In genomic region chr16:56641166-56641565, GRCh38 we compare ENCODE assay signal across 15 cellular contexts. TPM values are rescaled to one million over a fixed set of nuclear protein-coding genes. Genes with fewer than 3 reads are reported as not detected.
DNase-seq lines count a peak whose midpoint lies in the region; ATAC-seq, FAIRE-seq and TF ChIP-seq lines count a peak whose summit lies in the region.
"Had no signal": no experiment of that assay in that cellular context is flagged by ENCODE, and none has a peak within 500 bp of the region (broad histone marks: within the 10 kb centered on the region; RNA-seq: fewer than 3 reads in every experiment).

No MANE protein-coding gene starts in this region.

- no peak overlapping the region for H2BK120ac ChIP-seq in H1 (replicated peaks; ENCODE audit: low read depth, low read length)

- H3K79me2 ChIP-seq in H1 (ENCODE audit: control insufficient read depth in 1 of 2, insufficient read depth in 2 of 2, low read length in 2 of 2) = no peaks in the 10 kb centered on the region

- TF ChIP-seq RAD21 in H1 (IDR thresholded peaks at IDR 0.05 in 1 of 2, conservative IDR thresholded peaks at IDR 0.05 in 1 of 2; ENCODE audit: low read depth in 2 of 2, low read length in 2 of 2) = no peak

- TF ChIP-seq CTCF in heart right ventricle (IDR thresholded peaks at IDR 0.05) (no peak), H1 (IDR thresholded peaks at IDR 0.05; ENCODE audit: control extremely low read depth in 1 of 3, insufficient read depth in 1 of 3, low read depth in 1 of 3, low read length in 3 of 3) (no peak), vagina (IDR thresholded peaks at IDR 0.05) (no peak)

- H3K9ac ChIP-seq in H1 (replicated peaks in 1 of 4; ENCODE audit: extremely low read depth in 1 of 4, low read depth in 3 of 4, low read length in 3 of 4) = no peak overlapping the region
- H3K9ac ChIP-seq: BLaER1, GM23248 had no signal

- no peak overlapping the region for H3K56ac ChIP-seq in H1 (replicated peaks; ENCODE audit: insufficient read length, low read depth, low read length)

- H3K36me3 ChIP-seq in heart right ventricle (no peaks in the 10 kb centered on the region), H1 (ENCODE audit: control insufficient read depth in 2 of 4, insufficient read depth in 4 of 4, low read length in 3 of 4) (no peaks in the 10 kb centered on the region), vagina (no peaks in the 10 kb centered on the region)
- H3K36me3 ChIP-seq: BLaER1 had no signal

- H4K5ac ChIP-seq in H1 (ENCODE audit: insufficient read length, low read depth, low read length) = no peak overlapping the region

- H3K14ac ChIP-seq in H1 (ENCODE audit: insufficient read length) = no peak overlapping the region

- H3K4me1 ChIP-seq in heart right ventricle (peaks cover 0 to 36% (median 25%) of the 10 kb centered on the region in 9 donors), H1 (replicated peaks in 1 of 4; ENCODE audit: control insufficient read depth in 3 of 4, insufficient read depth in 4 of 4, low read length in 3 of 4) (peaks cover 3 to 17% (median 6%) of the 10 kb centered on the region in 4 experiments), vagina (peaks cover 22% of the 10 kb centered on the region)
- H3K4me1 ChIP-seq: BLaER1, Caco-2 had no signal

- no peak overlapping the region for H4K8ac ChIP-seq in H1 (ENCODE audit: extremely low read depth, insufficient read depth, low read length)

- H2BK15ac ChIP-seq in H1 (ENCODE audit: low read length) = no peak overlapping the region

- no peak overlapping the region for H4K91ac ChIP-seq in H1 (replicated peaks; ENCODE audit: insufficient read length, low read length)

- H4K20me1 ChIP-seq in H1 (replicated peaks in 1 of 2; ENCODE audit: control insufficient read depth in 1 of 2, insufficient read depth in 2 of 2, low read length in 2 of 2) = peaks cover 5 to 31% of the 10 kb centered on the region in 2 experiments

- no peaks in the 10 kb centered on the region for H3K79me1 ChIP-seq in H1 (ENCODE audit: low read depth, low read length)

- 98% methylated on average over 2 of the region's 2 CpGs for WGBS in heart right ventricle, 2 donors
- WGBS in H1 (ENCODE audit: extremely low coverage in 1 of 2, insufficient coverage in 1 of 2, insufficient read length in 1 of 2, insufficient replicate concordance in 2 of 2, low coverage in 1 of 2, low lambda C conversion rate in 2 of 2, missing lambda C conversion rate in 1 of 2), 2 experiments = 68% methylated on average over 2 of the region's 2 CpGs; no CpG with 5 or more reads in 1 of the 2 experiments

- no peak overlapping the region; the same call in 1 of the 2 replicates for H2BK20ac ChIP-seq in H1 (ENCODE audit: low read length)

- peaks cover 0 to 95% (median 43%) of the 10 kb centered on the region in 7 donors for H3K27me3 ChIP-seq in heart right ventricle
- H3K27me3 ChIP-seq in H1 (replicated peaks in 1 of 4; ENCODE audit: control insufficient read depth in 3 of 4, extremely low read depth in 1 of 4, insufficient read depth in 3 of 4, low read length in 3 of 4) = peaks cover 87 to 100% (median 99%) of the 10 kb centered on the region in 4 experiments
- no peaks in the 10 kb centered on the region for H3K27me3 ChIP-seq in vagina

- H3K9me3 ChIP-seq in heart right ventricle (no peaks in the 10 kb centered on the region), H1 (ENCODE audit: insufficient read depth in 2 of 2, low read depth in 1 of 2, low read length in 1 of 2) (no peaks in the 10 kb centered on the region), vagina (no peaks in the 10 kb centered on the region)
- H3K9me3 ChIP-seq: Caco-2 had no signal

- TF ChIP-seq EP300 in H1 (IDR thresholded peaks at IDR 0.05; ENCODE audit: borderline replicate concordance in 1 of 2, low read depth in 2 of 2, low read length in 2 of 2) = no peak

- H2BK12ac ChIP-seq in H1 (ENCODE audit: low read depth, low read length) = no peak overlapping the region

- H3K4ac ChIP-seq in H1 (replicated peaks; ENCODE audit: insufficient read length, low read depth, low read length) = no peak overlapping the region

- intact Hi-C loops in Right ventricle myocardium inferior (cut with DNase I) (no loop called here), heart right ventricle (cut with DNase I) (loop anchor here in 5 of 10 donors (5.0 kb wide), 2 partner anchors 34 to 41 kb away; partner anchors contain the start of genes MT2A (in 4 of the 5) and MT1X (in 1 of the 5)), vagina (cut with DNase I) (no loop called here)

- FAIRE-seq in H1 (lab: Jason Lieb, UNC) = no peak

- no peak overlapping the region for H3K18ac ChIP-seq in H1 (ENCODE audit: extremely low read depth, low read length)

- H3K23me2 ChIP-seq in H1 (ENCODE audit: low read depth, low read length) = peaks cover 9% of the 10 kb centered on the region

- H3K23ac ChIP-seq in H1 (ENCODE audit: insufficient read length) = no peak overlapping the region

- H2AFZ ChIP-seq in H1 (ENCODE audit: low read length) = no peak overlapping the region
- H2AFZ ChIP-seq: GM23248 had no signal

- DNase-seq in Right ventricle myocardium inferior (ENCODE audit: missing footprints) (peak; percentile 6), heart right ventricle (no peak), H1 (ENCODE audit: low read depth in 1 of 2, low spot score in 2 of 2) (no peak), vagina (ENCODE audit: extremely low spot score in 2 of 2) (no peak)
- no peak for DNase-seq in activated CD4-positive, CD25-positive, alpha-beta regulatory T cell (lab: John Stamatoyannopoulos, UW)
- DNase-seq: 8988T; AML-193; Caco-2; CD8-positive, alpha-beta memory T cell; DMS53; GF-D8; GM23248; H7 had no signal

- no peak overlapping the region for H2BK5ac ChIP-seq in H1 (ENCODE audit: low read depth, low read length)

- H3K4me3 ChIP-seq in heart right ventricle (no peak overlapping the region), H1 (ENCODE audit: extremely low read depth in 1 of 4, insufficient read depth in 2 of 4, low read depth in 3 of 4, low read length in 4 of 4) (no peak overlapping the region), vagina (no peak overlapping the region)
- H3K4me3 ChIP-seq: BLaER1, GM23248 had no signal

- no peak for ATAC-seq in Right ventricle myocardium inferior
- ATAC-seq in heart right ventricle = no peak

- H3K4me2 ChIP-seq in H1 (ENCODE audit: insufficient read depth in 1 of 2, low read depth in 2 of 2, low read length in 2 of 2) = no peak overlapping the region
- H3K4me2 ChIP-seq: BLaER1 had no signal

- POLR2A ChIA-PET in H1 (lab: Charles Lee; ENCODE audit: partially characterized antibody) = interaction anchor here (1.0 to 6.3 kb wide), 5 partner anchors 14 to 43 kb away, joined by 3 to 30 read pairs (median 4); partner anchors contain the start of gene MT1F

- H3K27ac ChIP-seq in heart right ventricle = no peak overlapping the region
- H3K27ac ChIP-seq in H1 (ENCODE audit: low read depth, low read length) = no peak overlapping the region
- H3K27ac ChIP-seq in vagina = no peak overlapping the region
- H3K27ac ChIP-seq: BLaER1, GM23248 had no signal

- CTCF ChIA-PET in H1 (lab: Charles Lee; ENCODE audit: partially characterized antibody) = interaction anchor here (0.6 to 4.1 kb wide), 10 partner anchors 10 to 279 kb away, joined by 3 to 28 read pairs (median 3); partner anchors contain the start of gene MT1B

- no peak for TF ChIP-seq POLR2A in H1 (IDR thresholded peaks at IDR 0.05; ENCODE audit: control extremely low read depth in 1 of 2, low read depth in 2 of 2, low read length in 2 of 2)
- no peak for TF ChIP-seq POLR2A in vagina (IDR thresholded peaks at IDR 0.05)

- no peak overlapping the region for H2AK5ac ChIP-seq in H1 (ENCODE audit: low read depth, low read length)

RNA-seq across cellular contexts. Expression of gene MT1A, which starts 2.7 kb away (rescaled TPM):
- total RNA-seq in Right ventricle myocardium inferior (2.9 TPM), heart right ventricle (10 to 100 TPM in 1 of 10 donors, 1 to 10 TPM in 5, under 1 TPM in 2, not detected in 2; 0.71 to 67.7 (median 2.6) TPM), vagina (110 TPM)
- polyA plus RNA-seq in heart right ventricle (100 to 1,000 TPM in 1 of 2 donors, 10 to 100 TPM in 1; 11.1 to 102 TPM), H1 (2011; rRNA removed) (not detected in 2 replicates)
- not detected in 2 replicates for total RNA-seq in H1 (2021; fragmentation: NEBNext Ultra II Directional; extraction: Animal tissue kit (Norgen Biotek cat#: 25700))
- polyA plus RNA-seq in H1 (2011; cell fraction: cytosol; rRNA removed) = not detected
- polyA plus RNA-seq in H1 (2011; cell fraction: nucleus; rRNA removed) = not detected
- polyA plus RNA-seq in H1 (2012, experiment 1 of 2) = not detected in 4 replicates
- polyA plus RNA-seq in H1 (2012, experiment 2 of 2) = not detected
- 2.4 TPM for polyA plus RNA-seq in H1 (2013, experiment 1 of 2)
- polyA plus RNA-seq in H1 (2013, experiment 2 of 2) = 1.4 TPM
- not detected in 2 replicates for polyA minus RNA-seq in H1 (2011; rRNA and poly(A)+ RNA removed)
- polyA minus RNA-seq in H1 (2011; cell fraction: cytosol; rRNA and poly(A)+ RNA removed) = not detected
- not detected for polyA minus RNA-seq in H1 (2011; cell fraction: nucleus; rRNA and poly(A)+ RNA removed)
- total RNA-seq: GM23248 had no signal
- polyA plus RNA-seq: CD8-positive, alpha-beta memory T cell; IgD-negative memory B cell had no signal

RNA-seq across cellular contexts. Expression of gene MT1M, which starts 8.7 kb away (rescaled TPM):
- total RNA-seq in Right ventricle myocardium inferior = 6.7 TPM
- 10 to 100 TPM in 1 of 10 donors, 1 to 10 TPM in 5, under 1 TPM in 4; 0.75 to 24.3 (median 1.7) TPM for total RNA-seq in heart right ventricle
- 10 to 100 TPM; 11.9 to 25.4 TPM for polyA plus RNA-seq in heart right ventricle
- not detected in 2 replicates for total RNA-seq in H1 (2021; fragmentation: NEBNext Ultra II Directional; extraction: Animal tissue kit (Norgen Biotek cat#: 25700))
- polyA plus RNA-seq in H1 (2011; rRNA removed) = 1.7 and 2.1 TPM in 2 replicates
- polyA plus RNA-seq in H1 (2011; cell fraction: cytosol; rRNA removed) = 1.4 TPM
- polyA plus RNA-seq in H1 (2011; cell fraction: nucleus; rRNA removed) = 2.3 TPM
- 2.2 to 7.4 TPM (median 3.0 TPM) in 4 replicates for polyA plus RNA-seq in H1 (2012, experiment 1 of 2)
- polyA plus RNA-seq in H1 (2012, experiment 2 of 2) = 3.1 TPM
- 7.4 TPM for polyA plus RNA-seq in H1 (2013, experiment 1 of 2)
- polyA plus RNA-seq in H1 (2013, experiment 2 of 2) = 7.4 TPM
- polyA minus RNA-seq in H1 (2011; rRNA and poly(A)+ RNA removed) = 0.73 and 0.93 TPM in 2 replicates
- not detected for polyA minus RNA-seq in H1 (2011; cell fraction: cytosol; rRNA and poly(A)+ RNA removed)
- not detected for polyA minus RNA-seq in H1 (2011; cell fraction: nucleus; rRNA and poly(A)+ RNA removed)
- 63.3 TPM for total RNA-seq in vagina
- total RNA-seq: Caco-2; CD8-positive, alpha-beta memory T cell had no signal
- polyA plus RNA-seq: CD8-positive, alpha-beta memory T cell; IgD-negative memory B cell had no signal

RNA-seq across cellular contexts. Expression of gene MT1B, which starts 10.5 kb away (rescaled TPM):
- total RNA-seq in Right ventricle myocardium inferior (not detected), heart right ventricle (not detected), vagina (not detected)
- polyA plus RNA-seq in heart right ventricle (not detected), H1 (2011; rRNA removed) (not detected in 2 replicates)
- total RNA-seq in H1 (2021; fragmentation: NEBNext Ultra II Directional; extraction: Animal tissue kit (Norgen Biotek cat#: 25700)) = not detected in 2 replicates
- polyA plus RNA-seq in H1 (2011; cell fraction: cytosol; rRNA removed) = not detected
- polyA plus RNA-seq in H1 (2011; cell fraction: nucleus; rRNA removed) = not detected
- polyA plus RNA-seq in H1 (2012, experiment 1 of 2) = not detected in 4 replicates
- polyA plus RNA-seq in H1 (2012, experiment 2 of 2) = not detected
- not detected for polyA plus RNA-seq in H1 (2013, experiment 1 of 2)
- not detected for polyA plus RNA-seq in H1 (2013, experiment 2 of 2)
- not detected in 2 replicates for polyA minus RNA-seq in H1 (2011; rRNA and poly(A)+ RNA removed)
- polyA minus RNA-seq in H1 (2011; cell fraction: cytosol; rRNA and poly(A)+ RNA removed) = not detected
- polyA minus RNA-seq in H1 (2011; cell fraction: nucleus; rRNA and poly(A)+ RNA removed) = not detected
- total RNA-seq: Caco-2; CD8-positive, alpha-beta memory T cell; GM23248; H7 had no signal
- polyA plus RNA-seq: CD8-positive, alpha-beta memory T cell; GM23248; IgD-negative memory B cell had no signal

RNA-seq across cellular contexts. Expression of gene MT1E, which starts 15.6 kb away (rescaled TPM):
- total RNA-seq in Right ventricle myocardium inferior = 136 TPM
- 100 to 1,000 TPM in 5 of 10 donors, 10 to 100 TPM in 5; 83.3 to 164 (median 97.0) TPM for total RNA-seq in heart right ventricle
- polyA plus RNA-seq in heart right ventricle = 100 to 1,000 TPM in 1 of 2 donors, 10 to 100 TPM in 1; 31.9 to 268 TPM
- 3.5 and 7.9 TPM in 2 replicates for total RNA-seq in H1 (2021; fragmentation: NEBNext Ultra II Directional; extraction: Animal tissue kit (Norgen Biotek cat#: 25700))
- 109 and 117 TPM in 2 replicates for polyA plus RNA-seq in H1 (2011; rRNA removed)
- 255 TPM for polyA plus RNA-seq in H1 (2011; cell fraction: cytosol; rRNA removed)
- polyA plus RNA-seq in H1 (2011; cell fraction: nucleus; rRNA removed) = 53.0 TPM
- polyA plus RNA-seq in H1 (2012, experiment 1 of 2) = 61.1 to 122 TPM (median 93.3 TPM) in 4 replicates
- 263 TPM for polyA plus RNA-seq in H1 (2012, experiment 2 of 2)
- 64.0 TPM for polyA plus RNA-seq in H1 (2013, experiment 1 of 2)
- polyA plus RNA-seq in H1 (2013, experiment 2 of 2) = 72.0 TPM
- polyA minus RNA-seq in H1 (2011; rRNA and poly(A)+ RNA removed) = 15.8 and 21.0 TPM in 2 replicates
- 24.5 TPM for polyA minus RNA-seq in H1 (2011; cell fraction: cytosol; rRNA and poly(A)+ RNA removed)
- 16.6 TPM for polyA minus RNA-seq in H1 (2011; cell fraction: nucleus; rRNA and poly(A)+ RNA removed)
- 564 TPM for total RNA-seq in vagina

RNA-seq across cellular contexts. Expression of gene MT1F, which starts 16.6 kb away (rescaled TPM):
- total RNA-seq in Right ventricle myocardium inferior (2.2 TPM), heart right ventricle (1 to 10 TPM in 9 of 10 donors, under 1 TPM in 1; 0.98 to 7.7 (median 2.4) TPM), vagina (16.0 TPM)
- polyA plus RNA-seq in heart right ventricle (1 to 10 TPM; 2.0 to 2.4 TPM), H1 (2011; rRNA removed) (20.8 and 28.2 TPM in 2 replicates)
- total RNA-seq in H1 (2021; fragmentation: NEBNext Ultra II Directional; extraction: Animal tissue kit (Norgen Biotek cat#: 25700)) = 5.2 and 5.9 TPM in 2 replicates
- polyA plus RNA-seq in H1 (2011; cell fraction: cytosol; rRNA removed) = 19.2 TPM
- 15.5 TPM for polyA plus RNA-seq in H1 (2011; cell fraction: nucleus; rRNA removed)
- 32.8 to 54.9 TPM (median 39.1 TPM) in 4 replicates for polyA plus RNA-seq in H1 (2012, experiment 1 of 2)
- polyA plus RNA-seq in H1 (2012, experiment 2 of 2) = 72.3 TPM
- polyA plus RNA-seq in H1 (2013, experiment 1 of 2) = 64.0 TPM
- 65.9 TPM for polyA plus RNA-seq in H1 (2013, experiment 2 of 2)
- polyA minus RNA-seq in H1 (2011; rRNA and poly(A)+ RNA removed) = 14.4 and 15.9 TPM in 2 replicates
- polyA minus RNA-seq in H1 (2011; cell fraction: cytosol; rRNA and poly(A)+ RNA removed) = 10.0 TPM
- 6.6 TPM for polyA minus RNA-seq in H1 (2011; cell fraction: nucleus; rRNA and poly(A)+ RNA removed)
